Comparison of ENCODE assay signal across 27 cellular contexts in genomic region chr5:129554134-129554904, GRCh38.
"Had no signal": no experiment of that assay in that cellular context is flagged by ENCODE, and none has a peak within 500 bp of the region (broad histone marks: within the 10 kb centered on the region; RNA-seq: fewer than 3 reads in every experiment).

No MANE protein-coding gene starts in this region.

- H3K36me3 ChIP-seq: adrenal gland, SJCRH30 had no signal

- H3K27me3 ChIP-seq: adrenal gland, SJCRH30 had no signal

- H3K4me1 ChIP-seq: adrenal gland, SJCRH30 had no signal

- H3K27ac ChIP-seq: adrenal gland, SJCRH30, VCaP had no signal

- DNase-seq: activated CD4-positive, alpha-beta memory T cell treated with anti-CD3 and anti-CD28 coated beads, Interleukin-2, amount 10 ng/mL, durations not matched to agents 7 days and 5 days; activated CD4-positive, alpha-beta T cell treated with anti-CD3 and anti-CD28 coated beads for 36 hours; activated CD4-positive, alpha-beta T cell treated with anti-CD3 and anti-CD28 coated beads, Interleukin-2, amount 50 U/mL, for 1 hour; activated CD4-positive, CD25-positive, alpha-beta regulatory T cell; activated CD8-positive, alpha-beta memory T cell treated with anti-CD3 and anti-CD28 coated beads, Interleukin-2, amount 50 U/mL, for 48 hours; activated naive CD4-positive, alpha-beta T cell treated with anti-CD3 and anti-CD28 coated beads, Interleukin-2, amount 50 U/mL, for 16 hours; activated naive CD8-positive, alpha-beta T cell treated with anti-CD3 and anti-CD28 coated beads, Interleukin-2, amount 10 ng/mL, durations not matched to agents 7 days and 5 days; activated T-cell treated with anti-CD3 and anti-CD28 coated beads, Interleukin-2, amount 50 U/mL, for 1 hour; adrenal gland; anterior cingulate cortex; central memory CD4-positive, alpha-beta T cell; KG1; NCI-H1048; NCI-H1417; NCI-H2029; NCI-H345; NCI-H510A treated with DMSO at 0.1 percent for 48 hours; NCI-H69; NK-92 treated with Interleukin-12 subunit alpha and Interleukin-12 subunit beta, amount 100 ng/mL, for 24 hours; OCI-M1; Right ventricle myocardium superior; RPMI8226; SJCRH30; SK-N-SH; T-helper 1 cell had no signal

- H3K9me3 ChIP-seq: adrenal gland, SJCRH30, SK-N-SH had no signal

- H3K4me3 ChIP-seq: adrenal gland, SJCRH30 had no signal

- H3K4me2 ChIP-seq: SK-N-SH had no signal

- ATAC-seq: activated CD4-positive, alpha-beta T cell treated with anti-CD3 and anti-CD28 coated beads for 36 hours; Panc1 had no signal

- H3K9ac ChIP-seq: SK-N-SH had no signal
